Comparison of ENCODE assay signal across 8 cellular contexts in genomic region chr20:32333988-32334885, GRCh38. TPM values are rescaled to one million over a fixed set of nuclear protein-coding genes. Genes with fewer than 3 reads are reported as not detected.
DNase-seq lines count a peak whose midpoint lies in the region; ATAC-seq and TF ChIP-seq lines count a peak whose summit lies in the region.

No MANE protein-coding gene starts in this region.

- H3K9ac ChIP-seq in trophoblast cell (ENCODE audit: low read length): no peak overlapping the region

- no peak overlapping the region for H3K18ac ChIP-seq in trophoblast cell (ENCODE audit: low read length)

- H2AK5ac ChIP-seq in trophoblast cell (ENCODE audit: low read length): no peak overlapping the region

- no peaks in the 10 kb centered on the region for H3K9me3 Mint-ChIP-seq in chondrocyte (ENCODE audit: low read depth)

- no peak overlapping the region for H3K4me3 ChIP-seq in trophoblast cell (ENCODE audit: low read depth, low read length)

- no CpG with 5 or more reads among the region's 13 CpGs for WGBS in trophoblast cell (ENCODE audit: extremely low coverage, insufficient coverage, insufficient read length)

- no peak overlapping the region for H2BK5ac ChIP-seq in trophoblast cell (ENCODE audit: low read depth, low read length, poor library complexity)

- H3K4me3 Mint-ChIP-seq in chondrocyte (ENCODE audit: unreplicated experiment): no peak overlapping the region

- H4K91ac ChIP-seq in trophoblast cell (ENCODE audit: low read depth, low read length): no peak overlapping the region

- H3K4me1 Mint-ChIP-seq in chondrocyte (ENCODE audit: low read depth): peaks cover 32% of the 10 kb centered on the region

- H2BK12ac ChIP-seq in trophoblast cell (ENCODE audit: low read length): no peak overlapping the region

- no peaks in the 10 kb centered on the region for H3K27me3 ChIP-seq in trophoblast cell (ENCODE audit: insufficient read depth, low read length)

- H4K8ac ChIP-seq in trophoblast cell (ENCODE audit: low read depth, low read length): no peak overlapping the region

- H3K23ac ChIP-seq in trophoblast cell (ENCODE audit: low read length): no peak overlapping the region

- no peak overlapping the region for H3K4me2 ChIP-seq in trophoblast cell (ENCODE audit: low read length)

- peak; percentile 17 for DNase-seq in T-helper 22 cell (ENCODE audit: low read depth)
- DNase-seq in chondrocyte (ENCODE audit: low spot score): no peak
- peak; percentile 57 to 74 for DNase-seq in trophoblast cell
- DNase-seq in SKM-1 (lab: John Stamatoyannopoulos, UW; ENCODE audit: unreplicated experiment): no peak
- no peak for DNase-seq in SK-N-DZ (ENCODE audit: low spot score)
- no peak for DNase-seq in RPMI8226

- H3K4ac ChIP-seq in trophoblast cell (ENCODE audit: low read depth, low read length): no peak overlapping the region

- H3K36me3 ChIP-seq in trophoblast cell (ENCODE audit: control insufficient read depth in 1 of 2, insufficient read depth in 2 of 2, low read length in 2 of 2): peaks cover 9 to 19% of the 10 kb centered on the region in 2 experiments

- ATAC-seq in GM21515 (IDR thresholded peaks at IDR 0.05; ENCODE audit: unreplicated experiment) (peak; percentile 34), HG03196 (IDR thresholded peaks at IDR 0.05; ENCODE audit: unreplicated experiment) (no peak)

- H3K27ac ChIP-seq in trophoblast cell (ENCODE audit: low read depth, low read length): no peak overlapping the region

- H4K12ac ChIP-seq in trophoblast cell (ENCODE audit: low read depth, low read length): no peak overlapping the region

- peaks cover 0 to 4% of the 10 kb centered on the region in 2 experiments for H3K4me1 ChIP-seq in trophoblast cell (ENCODE audit: control insufficient read depth in 1 of 2, insufficient read depth in 2 of 2, low read length in 2 of 2)

- no peak overlapping the region for H2AFZ ChIP-seq in trophoblast cell (ENCODE audit: insufficient read depth, low read length, poor library complexity)

- peaks cover 17% of the 10 kb centered on the region for H3K36me3 Mint-ChIP-seq in chondrocyte (ENCODE audit: low read depth)

- no peak overlapping the region for H3K14ac ChIP-seq in trophoblast cell (ENCODE audit: low read length)

- H3K9me3 ChIP-seq in trophoblast cell (ENCODE audit: insufficient read depth, low read depth, low read length): no peaks in the 10 kb centered on the region

- peak overlapping the region; percentile 33 for H3K27ac Mint-ChIP-seq in chondrocyte (ENCODE audit: unreplicated experiment)

- no peak overlapping the region for H2BK120ac ChIP-seq in trophoblast cell (ENCODE audit: insufficient read depth, low read length, poor library complexity)

- no peaks in the 10 kb centered on the region for H3K79me1 ChIP-seq in trophoblast cell (ENCODE audit: low read length)

- no peaks in the 10 kb centered on the region for H3K79me2 ChIP-seq in trophoblast cell (ENCODE audit: control insufficient read depth, insufficient read depth, low read length, poor library complexity)

- TF ChIP-seq CTCF in chondrocyte (IDR thresholded peaks at IDR 0.05): no peak

- no peaks in the 10 kb centered on the region for H3K27me3 Mint-ChIP-seq in chondrocyte (ENCODE audit: low read depth)

RNA-seq across cellular contexts. Expression of gene ASXL1, which starts 23.9 kb away (rescaled TPM):
- total RNA-seq in chondrocyte: 59.9 to 92.6 TPM (median 78.9 TPM) in 3 replicates
- polyA plus RNA-seq in trophoblast cell (2013): 40.6 and 41.3 TPM in 2 replicates
- polyA plus RNA-seq in SK-N-DZ (2014; cell fraction: cytosol; rRNA removed): 46.2 and 80.1 TPM in 2 replicates
- polyA plus RNA-seq in SK-N-DZ (2014; cell fraction: nucleus; rRNA removed): 215 and 320 TPM in 2 replicates

RNA-seq across cellular contexts. Expression of gene KIF3B, which starts 56.8 kb away (rescaled TPM):
- total RNA-seq in chondrocyte: 34.2 to 36.1 TPM (median 35.5 TPM) in 3 replicates
- 17.9 TPM in 2 replicates for polyA plus RNA-seq in trophoblast cell (2013)
- polyA plus RNA-seq in SK-N-DZ (2014; cell fraction: cytosol; rRNA removed): 11.5 and 11.9 TPM in 2 replicates
- polyA plus RNA-seq in SK-N-DZ (2014; cell fraction: nucleus; rRNA removed): 3.7 and 5.4 TPM in 2 replicates

Comparison
In these comparisons a context has a peak if more than half of its experiments do, and no peak if none do; other contexts are left out.
1. DNase-seq: peak in T-helper 22 cell (single experiment) and trophoblast cell (2 of 2); none in chondrocyte (single experiment), SKM-1 (single experiment), SK-N-DZ (single experiment) and RPMI8226 (single experiment).